In genomic region chr16:68257251-68257905, GRCh38 we compare ENCODE assay signal across 8 cellular contexts. TPM values are rescaled to one million over a fixed set of nuclear protein-coding genes. Genes with fewer than 3 reads are reported as not detected.
DNase-seq lines count a peak whose midpoint lies in the region; ATAC-seq and TF ChIP-seq lines count a peak whose summit lies in the region.

No MANE protein-coding gene starts in this region.

- WGBS in heart right ventricle, 2 donors, result 75 to 76% methylated on average over 6 of the region's 6 CpGs

- peak overlapping the region; percentile 82 for H3K9ac ChIP-seq in adipocyte (ENCODE audit: low read length)

- no peaks in the 10 kb centered on the region for H3K27me3 ChIP-seq in heart right ventricle
- no peaks in the 10 kb centered on the region for H3K27me3 ChIP-seq in adipocyte (replicated peaks; ENCODE audit: control insufficient read depth, insufficient read depth, low read length)

- peak overlapping the region; percentile 43 to 94 (median 71) for H3K27ac ChIP-seq in heart right ventricle

- TF ChIP-seq CTCF in heart right ventricle (IDR thresholded peaks at IDR 0.05), result no peak

- H3K9me3 ChIP-seq in heart right ventricle, result no peaks in the 10 kb centered on the region
- H3K9me3 ChIP-seq in adipocyte (ENCODE audit: control insufficient read depth, low read length), result no peaks in the 10 kb centered on the region

- H3K4me3 ChIP-seq in heart right ventricle (no peak overlapping the region), adipocyte (ENCODE audit: low read length) (peak overlapping the region; percentile 3)

- DNase-seq in heart right ventricle (no peak), left ventricle myocardium superior (no peak), HT1080 (ENCODE audit: low read depth) (peak; percentile 18), adipocyte (ENCODE audit: low read depth) (no peak), posterior cingulate gyrus (peak in 7 of 10 donors; percentile 42 to 91 (median 73)), ureter (ENCODE audit: low spot score) (no peak), NCI-H187 (lab: John Stamatoyannopoulos, UW) (no peak)

- ATAC-seq in heart right ventricle (peak in 1 of 8 donors; percentile 1), left ventricle myocardium superior (no peak), GM19324 (IDR thresholded peaks at IDR 0.05; ENCODE audit: low FRiP score, unreplicated experiment) (no peak)

- H3K4me1 ChIP-seq in heart right ventricle, result peaks cover 11 to 91% (median 39%) of the 10 kb centered on the region in 9 donors
- H3K4me1 ChIP-seq in adipocyte (ENCODE audit: control insufficient read depth, insufficient read depth, low read length), result peaks cover 24% of the 10 kb centered on the region

- H3K36me3 ChIP-seq in heart right ventricle (peaks cover 0 to 85% (median 37%) of the 10 kb centered on the region in 9 donors), adipocyte (ENCODE audit: control insufficient read depth, insufficient read depth, low read length, severe bottlenecking) (peaks cover 33% of the 10 kb centered on the region)

- intact Hi-C loops in heart right ventricle (cut with DNase I), result loop anchor here in 1 of 10 donors (10.0 kb wide), 1 partner anchor 257 kb away; no protein-coding TSS in a partner anchor
- intact Hi-C loops in left ventricle myocardium superior (cut with micrococcal nuclease), result no loop called here
- intact Hi-C loops in posterior cingulate gyrus (cut with DNase I), result no loop called here

RNA-seq across cellular contexts. Expression of gene SLC7A6, which starts 6.9 kb away (rescaled TPM):
- 10 to 100 TPM; 28.4 to 59.2 (median 42.4) TPM for total RNA-seq in heart right ventricle
- 10 to 100 TPM; 22.6 to 85.6 TPM for polyA plus RNA-seq in heart right ventricle
- 38.2 TPM for total RNA-seq in left ventricle myocardium superior
- total RNA-seq in HT1080 (2014; rRNA removed; shearing (Covaris generic)), result 14.8 and 26.6 TPM in 2 replicates
- 14.7 and 15.0 TPM in 2 replicates for polyA plus RNA-seq in HT1080 (2015; cell fraction: cytosol; rRNA removed)
- 79.3 and 89.5 TPM in 2 replicates for polyA plus RNA-seq in HT1080 (2015; cell fraction: nucleus; rRNA removed)
- total RNA-seq in ureter, result 29.4 TPM

RNA-seq across cellular contexts. Expression of gene PLA2G15, which starts 12.2 kb away (rescaled TPM):
- total RNA-seq in heart right ventricle, result 10 to 100 TPM; 31.0 to 62.1 (median 44.0) TPM
- polyA plus RNA-seq in heart right ventricle, result 10 to 100 TPM; 33.1 to 33.7 TPM
- 33.8 TPM for total RNA-seq in left ventricle myocardium superior
- 21.6 and 24.1 TPM in 2 replicates for total RNA-seq in HT1080 (2014; rRNA removed; shearing (Covaris generic))
- polyA plus RNA-seq in HT1080 (2015; cell fraction: cytosol; rRNA removed), result 24.1 and 25.2 TPM in 2 replicates
- polyA plus RNA-seq in HT1080 (2015; cell fraction: nucleus; rRNA removed), result 31.0 and 36.2 TPM in 2 replicates
- 15.9 TPM for total RNA-seq in ureter

RNA-seq across cellular contexts. Expression of gene ESRP2, which starts 21.5 kb away (rescaled TPM):
- total RNA-seq in heart right ventricle (1 to 10 TPM in 1 of 10 donors, under 1 TPM in 9; 0.07 to 1.0 (median 0.44) TPM), left ventricle myocardium superior (0.87 TPM), ureter (127 TPM)
- polyA plus RNA-seq in heart right ventricle, result under 1 TPM; 0.25 to 0.66 TPM
- 0.29 and 0.30 TPM in 2 replicates for total RNA-seq in HT1080 (2014; rRNA removed; shearing (Covaris generic))
- 0.03 and 0.26 TPM in 2 replicates for polyA plus RNA-seq in HT1080 (2015; cell fraction: cytosol; rRNA removed)
- polyA plus RNA-seq in HT1080 (2015; cell fraction: nucleus; rRNA removed), result 0.59 and 1.3 TPM in 2 replicates

RNA-seq across cellular contexts. Expression of gene SLC7A6OS, which starts 53.4 kb away (rescaled TPM):
- total RNA-seq in heart right ventricle (10 to 100 TPM in 9 of 10 donors, 1 to 10 TPM in 1; 9.9 to 14.4 (median 12.8) TPM), left ventricle myocardium superior (14.2 TPM), ureter (23.4 TPM)
- 1 to 10 TPM; 7.3 to 9.6 TPM for polyA plus RNA-seq in heart right ventricle
- 12.5 and 15.3 TPM in 2 replicates for total RNA-seq in HT1080 (2014; rRNA removed; shearing (Covaris generic))
- 7.0 and 8.8 TPM in 2 replicates for polyA plus RNA-seq in HT1080 (2015; cell fraction: cytosol; rRNA removed)
- 12.9 and 15.6 TPM in 2 replicates for polyA plus RNA-seq in HT1080 (2015; cell fraction: nucleus; rRNA removed)

RNA-seq across cellular contexts. Expression of gene PRMT7, which starts 53.4 kb away (rescaled TPM):
- total RNA-seq in heart right ventricle (10 to 100 TPM; 22.0 to 39.2 (median 30.7) TPM), left ventricle myocardium superior (30.9 TPM), ureter (64.7 TPM)
- 10 to 100 TPM; 18.1 to 57.8 TPM for polyA plus RNA-seq in heart right ventricle
- total RNA-seq in HT1080 (2014; rRNA removed; shearing (Covaris generic)), result 40.4 and 41.5 TPM in 2 replicates
- polyA plus RNA-seq in HT1080 (2015; cell fraction: cytosol; rRNA removed), result 26.8 and 29.7 TPM in 2 replicates
- polyA plus RNA-seq in HT1080 (2015; cell fraction: nucleus; rRNA removed), result 135 and 150 TPM in 2 replicates

Comparison
In these comparisons a context has a peak if more than half of its experiments do, and no peak if none do; other contexts are left out.
1. DNase-seq: peak in HT1080 (single experiment) and posterior cingulate gyrus (7 of 10); none in heart right ventricle (0 of 2), left ventricle myocardium superior (single experiment), adipocyte (single experiment), ureter (single experiment) and NCI-H187 (0 of 2).
2. RNA of gene ESRP2, which starts 21.5 kb away (total RNA-seq): 127 TPM in ureter (single experiment); 0.87 TPM in left ventricle myocardium superior (single experiment), 0.07 to 1.0 TPM in heart right ventricle and 0.29 to 0.30 TPM in HT1080; every median in the first group is over 10 times any median in the second.